Comparison of ENCODE assay signal across 10 cellular contexts in genomic region chr17:55751720-55752250, GRCh38. TPM values are rescaled to one million over a fixed set of nuclear protein-coding genes. Genes with fewer than 3 reads are reported as not detected.
A peak's percentile ranks its signal among the peaks of the same experiment; 100 is the strongest.
DNase-seq lines count a peak whose midpoint lies in the region; ATAC-seq, FAIRE-seq and TF ChIP-seq lines count a peak whose summit lies in the region.
"Had no signal": no experiment of that assay in that cellular context is flagged by ENCODE, and none has a peak within 500 bp of the region (broad histone marks: within the 10 kb centered on the region; RNA-seq: fewer than 3 reads in every experiment).

No MANE protein-coding gene starts in this region.

- H2AFZ ChIP-seq in keratinocyte (ENCODE audit: control insufficient read depth, low read length), result no peak overlapping the region

- H3K9me1 ChIP-seq in keratinocyte (ENCODE audit: control insufficient read depth, extremely low read depth, insufficient read depth, low read length), result no peaks in the 10 kb centered on the region

- H4K20me1 ChIP-seq in keratinocyte (ENCODE audit: control insufficient read depth, extremely low read depth, insufficient read depth, low read length), result no peaks in the 10 kb centered on the region

- H3K36me3 Mint-ChIP-seq in activated T-helper 2 cell treated with anti-CD3 and anti-CD28 coated beads, Interferon-gamma antibody, Interleukin-2, Interleukin-4, amounts not matched to agents 10 μg/mL and 5 μg/mL and 100 μg/mL, durations not matched to agents 14 hours and 24 hours and 36 hours (ENCODE audit: low read depth), result no peaks in the 10 kb centered on the region
- peaks cover 1 to 4% of the 10 kb centered on the region in 2 donors for H3K36me3 Mint-ChIP-seq in stimulated activated naive B cell treated with anti-CD40 and anti-IgM and Interleukin-4, amounts not matched to agents 10 μg/mL and 1 μg/mL and 100 μg/mL, for 72 hours

- no peak for TF ChIP-seq POLR2A in H54 (IDR thresholded peaks at IDR 0.05; ENCODE audit: low read depth, low read length)

- peaks cover 14% of the 10 kb centered on the region for H3K4me1 Mint-ChIP-seq in activated T-helper 2 cell treated with anti-CD3 and anti-CD28 coated beads, Interferon-gamma antibody, Interleukin-2, Interleukin-4, amounts not matched to agents 10 μg/mL and 5 μg/mL and 100 μg/mL, durations not matched to agents 14 hours and 24 hours and 36 hours (ENCODE audit: low read depth)
- H3K4me1 Mint-ChIP-seq in stimulated activated naive B cell treated with anti-CD40 and anti-IgM and Interleukin-4, amounts not matched to agents 10 μg/mL and 1 μg/mL and 100 μg/mL, for 72 hours, result peaks cover 11 to 12% of the 10 kb centered on the region in 2 donors

- no peaks in the 10 kb centered on the region for H3K9me3 Mint-ChIP-seq in activated T-helper 2 cell treated with anti-CD3 and anti-CD28 coated beads, Interferon-gamma antibody, Interleukin-2, Interleukin-4, amounts not matched to agents 10 μg/mL and 5 μg/mL and 100 μg/mL, durations not matched to agents 14 hours and 24 hours and 36 hours
- no peaks in the 10 kb centered on the region for H3K9me3 Mint-ChIP-seq in stimulated activated naive B cell treated with anti-CD40 and anti-IgM and Interleukin-4, amounts not matched to agents 10 μg/mL and 1 μg/mL and 100 μg/mL, for 72 hours

- no peaks in the 10 kb centered on the region for H3K9me3 ChIP-seq in keratinocyte (ENCODE audit: control insufficient read depth, low read depth, low read length)

- FAIRE-seq in keratinocyte (lab: Jason Lieb, UNC), result no peak
- FAIRE-seq in H54 (lab: Jason Lieb, UNC), result no peak

- peak overlapping the region; percentile 74 for H3K9ac ChIP-seq in keratinocyte (ENCODE audit: control insufficient read depth, extremely low read depth, insufficient read depth, low read length)

- no peak overlapping the region for H3K27ac ChIP-seq in keratinocyte (ENCODE audit: control insufficient read depth, insufficient read depth, low read length)

- intact Hi-C loops in activated T-helper 2 cell treated with anti-CD3 and anti-CD28 coated beads, Interferon-gamma antibody, Interleukin-2, Interleukin-4, amounts not matched to agents 10 μg/mL and 5 μg/mL and 100 μg/mL, durations not matched to agents 14 hours and 24 hours and 36 hours (cut with micrococcal nuclease), result loop anchor here (2.0 to 5.0 kb wide), 2 partner anchors 17 to 329 kb away; partner anchors contain the start of gene MMD

- peaks cover 6% of the 10 kb centered on the region for H3K79me2 ChIP-seq in keratinocyte (ENCODE audit: control insufficient read depth, insufficient read depth, low read length)

- ATAC-seq in stimulated activated naive B cell treated with anti-CD40 and anti-IgM and Interleukin-4, amounts not matched to agents 10 μg/mL and 1 μg/mL and 100 μg/mL, for 72 hours (replicated peaks), result no peak
- ATAC-seq in esophagus mucosa, result no peak

- no peak for TF ChIP-seq CTCF in keratinocyte (optimal IDR thresholded peaks at IDR 0.05 in 1 of 3, IDR thresholded peaks at IDR 0.05 in 1 of 3, conservative IDR thresholded peaks at IDR 0.05 in 1 of 3; ENCODE audit: extremely low read depth in 1 of 3, insufficient read depth in 2 of 3, low read length in 3 of 3)

- peak overlapping the region; percentile 28 for H3K27ac Mint-ChIP-seq in activated T-helper 2 cell treated with anti-CD3 and anti-CD28 coated beads, Interferon-gamma antibody, Interleukin-2, Interleukin-4, amounts not matched to agents 10 μg/mL and 5 μg/mL and 100 μg/mL, durations not matched to agents 14 hours and 24 hours and 36 hours
- peak overlapping the region; percentile 47 for H3K27ac Mint-ChIP-seq in stimulated activated naive B cell treated with anti-CD40 and anti-IgM and Interleukin-4, amounts not matched to agents 10 μg/mL and 1 μg/mL and 100 μg/mL, for 72 hours

- DNase-seq in DMS53 (lab: John Stamatoyannopoulos, UW), result peak; percentile 13
- DNase-seq in DMS53 treated with DMSO at 0.1 percent for 48 hours (lab: John Stamatoyannopoulos, UW; ENCODE audit: unreplicated experiment), result no peak
- DNase-seq in activated T-helper 2 cell treated with anti-CD3 and anti-CD28 coated beads, Interferon-gamma antibody, Interleukin-2, Interleukin-4, amounts not matched to agents 10 μg/mL and 5 μg/mL and 100 μg/mL, durations not matched to agents 14 hours and 24 hours and 36 hours (ENCODE audit: low spot score), result no peak
- DNase-seq in keratinocyte (ENCODE audit: low read depth, low spot score), result no peak
- DNase-seq in stimulated activated naive B cell treated with anti-CD40 and anti-IgM and Interleukin-4, amounts not matched to agents 10 μg/mL and 1 μg/mL and 100 μg/mL, for 72 hours, result no peak
- DNase-seq in dermis blood vessel endothelial cell, result no peak
- DNase-seq in H54 (ENCODE audit: insufficient read length, low spot score), result no peak
- DNase-seq: activated CD4-positive, alpha-beta T cell treated with anti-CD3 and anti-CD28 coated beads, Interleukin-2, amount 50 U/mL, for 4 hours had no signal

- dilution Hi-C loops in keratinocyte (cut with MboI; ENCODE audit: extremely low pct_ligation_motif_present, low sequenced_read_pairs), result no loop called here

- H3K4me3 ChIP-seq in keratinocyte (ENCODE audit: control insufficient read depth in 2 of 3, extremely low read depth in 1 of 3, insufficient read depth in 2 of 3, low read depth in 1 of 3, low read length in 3 of 3), result peak overlapping the region; percentile 75 to 82 (median 79)

- peak overlapping the region; percentile 81 for H3K4me3 Mint-ChIP-seq in activated T-helper 2 cell treated with anti-CD3 and anti-CD28 coated beads, Interferon-gamma antibody, Interleukin-2, Interleukin-4, amounts not matched to agents 10 μg/mL and 5 μg/mL and 100 μg/mL, durations not matched to agents 14 hours and 24 hours and 36 hours (ENCODE audit: low read depth)
- peak overlapping the region; percentile 74 to 90 for H3K4me3 Mint-ChIP-seq in stimulated activated naive B cell treated with anti-CD40 and anti-IgM and Interleukin-4, amounts not matched to agents 10 μg/mL and 1 μg/mL and 100 μg/mL, for 72 hours

- no peaks in the 10 kb centered on the region for H3K27me3 ChIP-seq in keratinocyte (ENCODE audit: control insufficient read depth, extremely low read depth, insufficient read depth, low read length)

- H3K4me2 ChIP-seq in keratinocyte (ENCODE audit: control insufficient read depth, extremely low read depth, insufficient read depth, low read depth, low read length), result peak overlapping the region; percentile 69

- H3K27me3 Mint-ChIP-seq in activated T-helper 2 cell treated with anti-CD3 and anti-CD28 coated beads, Interferon-gamma antibody, Interleukin-2, Interleukin-4, amounts not matched to agents 10 μg/mL and 5 μg/mL and 100 μg/mL, durations not matched to agents 14 hours and 24 hours and 36 hours (ENCODE audit: low read depth), result peaks cover 24% of the 10 kb centered on the region
- peaks cover 8 to 10% of the 10 kb centered on the region in 2 donors for H3K27me3 Mint-ChIP-seq in stimulated activated naive B cell treated with anti-CD40 and anti-IgM and Interleukin-4, amounts not matched to agents 10 μg/mL and 1 μg/mL and 100 μg/mL, for 72 hours

- H3K36me3 ChIP-seq in keratinocyte (ENCODE audit: control insufficient read depth in 2 of 2, extremely low read depth in 1 of 2, insufficient read depth in 2 of 2, low read length in 2 of 2), result no peaks in the 10 kb centered on the region

- no peaks in the 10 kb centered on the region for H3K4me1 ChIP-seq in keratinocyte (ENCODE audit: control insufficient read depth, extremely low read depth, insufficient read depth, low read length)

RNA-seq across cellular contexts. Expression of gene PCTP, which starts 0.9 kb away (rescaled TPM):
- total RNA-seq in activated T-helper 2 cell treated with anti-CD3 and anti-CD28 coated beads, Interferon-gamma antibody, Interleukin-2, Interleukin-4, amounts not matched to agents 10 μg/mL and 5 μg/mL and 100 μg/mL, durations not matched to agents 14 hours and 24 hours and 36 hours, result 8.8 and 9.4 TPM in 2 replicates
- polyA plus RNA-seq in keratinocyte, result 19.8 to 33.1 TPM (median 29.5 TPM) in 3 replicates
- 16.4 TPM for polyA plus RNA-seq in keratinocyte (2011; ENCODE audit: low read depth)
- 28.4 and 33.3 TPM in 2 replicates for polyA plus RNA-seq in keratinocyte (2011; cell fraction: cytosol; rRNA removed)
- 13.1 and 15.8 TPM in 2 replicates for polyA plus RNA-seq in keratinocyte (2011; cell fraction: nucleus; rRNA removed)
- polyA plus RNA-seq in keratinocyte (2012; ENCODE audit: low replicate concordance), result 6.2 and 20.7 TPM in 2 replicates
- 15.1 to 28.3 TPM (median 22.2 TPM) in 3 replicates for polyA minus RNA-seq in keratinocyte
- 15.2 TPM for polyA minus RNA-seq in keratinocyte (2011; cell fraction: cytosol; rRNA and poly(A)+ RNA removed)
- 4.7 and 5.3 TPM in 2 replicates for polyA minus RNA-seq in keratinocyte (2011; cell fraction: nucleus; rRNA and poly(A)+ RNA removed)
- 40.2 and 44.1 TPM in 2 replicates for total RNA-seq in dermis blood vessel endothelial cell
- 9.1 TPM for total RNA-seq in esophagus mucosa

RNA-seq across cellular contexts. Expression of gene TMEM100, which starts 29.1 kb away (rescaled TPM):
- not detected in 2 replicates for total RNA-seq in activated T-helper 2 cell treated with anti-CD3 and anti-CD28 coated beads, Interferon-gamma antibody, Interleukin-2, Interleukin-4, amounts not matched to agents 10 μg/mL and 5 μg/mL and 100 μg/mL, durations not matched to agents 14 hours and 24 hours and 36 hours
- polyA plus RNA-seq in keratinocyte, result 0.16 to 0.21 TPM (median 0.18 TPM) in 3 replicates
- polyA plus RNA-seq in keratinocyte (2011; ENCODE audit: low read depth), result not detected
- polyA plus RNA-seq in keratinocyte (2011; cell fraction: cytosol; rRNA removed), result 0.08 and 0.19 TPM in 2 replicates
- polyA plus RNA-seq in keratinocyte (2011; cell fraction: nucleus; rRNA removed), result 0.08 and 0.15 TPM in 2 replicates
- polyA plus RNA-seq in keratinocyte (2012; ENCODE audit: low replicate concordance), result 0.30 TPM in 1 of 2 replicates, not detected in the other
- not detected in 3 replicates for polyA minus RNA-seq in keratinocyte
- polyA minus RNA-seq in keratinocyte (2011; cell fraction: cytosol; rRNA and poly(A)+ RNA removed), result not detected
- polyA minus RNA-seq in keratinocyte (2011; cell fraction: nucleus; rRNA and poly(A)+ RNA removed), result 0.47 TPM in 1 of 2 replicates, not detected in the other
- total RNA-seq in dermis blood vessel endothelial cell (7.3 and 8.0 TPM in 2 replicates), esophagus mucosa (0.76 TPM)
- total RNA-seq: A172 had no signal
